15 cellular contexts compared by ENCODE assay signal in genomic region chrX:124086411-124086810, GRCh38.
DNase-seq lines count a peak whose midpoint lies in the region; TF ChIP-seq lines count a peak whose summit lies in the region.
"Had no signal": no experiment of that assay in that cellular context is flagged by ENCODE, and none has a peak within 500 bp of the region (broad histone marks: within the 10 kb centered on the region; RNA-seq: fewer than 3 reads in every experiment).

No MANE protein-coding gene starts in this region.

- TF ChIP-seq CTCF in BE2C (IDR thresholded peaks at IDR 0.05; ENCODE audit: low read depth, low read length) = no peak

- H3K36me3 ChIP-seq in BE2C = peaks cover 28% of the 10 kb centered on the region

- no peaks in the 10 kb centered on the region for H3K27me3 Mint-ChIP-seq in activated naive CD4-positive, alpha-beta T cell treated with anti-CD3 and anti-CD28 coated beads, Interleukin-2, amount 50 U/mL, for 24 hours
- H3K27me3 Mint-ChIP-seq: IgD-negative memory B cell had no signal

- H3K4me1 ChIP-seq in BE2C = no peaks in the 10 kb centered on the region
- H3K4me1 ChIP-seq: BLaER1 treated with 17β-estradiol and CSF1 and Interleukin-3, amounts not matched to agents 10 nM and 100 nM; SJSA1; tibial nerve had no signal

- peaks cover 38% of the 10 kb centered on the region for H3K4me1 Mint-ChIP-seq in activated naive CD4-positive, alpha-beta T cell treated with anti-CD3 and anti-CD28 coated beads, Interleukin-2, amount 50 U/mL, for 24 hours
- H3K4me1 Mint-ChIP-seq: IgD-negative memory B cell had no signal

- no peaks in the 10 kb centered on the region for H3K9me3 Mint-ChIP-seq in activated naive CD4-positive, alpha-beta T cell treated with anti-CD3 and anti-CD28 coated beads, Interleukin-2, amount 50 U/mL, for 24 hours
- H3K9me3 Mint-ChIP-seq: IgD-negative memory B cell had no signal

- H3K27me3 ChIP-seq in BE2C = no peaks in the 10 kb centered on the region
- H3K27me3 ChIP-seq: neutrophil, SJSA1, tibial nerve had no signal

- DNase-seq in RPMI8226 (peak; percentile 47), NCI-H82 treated with DMSO at 0.1 percent for 48 hours (lab: John Stamatoyannopoulos, UW; ENCODE audit: unreplicated experiment) (no peak), NCI-H187 treated with DMSO at 0.1 percent for 48 hours (lab: John Stamatoyannopoulos, UW) (no peak), BE2C (no peak)
- DNase-seq in activated CD4-positive, alpha-beta T cell treated with anti-CD3 and anti-CD28 coated beads for 4 hours = peak; percentile 26 to 27
- peak; percentile 35 for DNase-seq in stimulated activated CD4-positive, alpha-beta T cell treated with anti-CD3 and anti-CD28 coated beads, Interleukin-4, amount 100 ng/mL, for 24 hours
- DNase-seq: foreskin melanocyte, HCEC 1CT, NCI-H1092 had no signal

- H3K4me3 Mint-ChIP-seq in activated naive CD4-positive, alpha-beta T cell treated with anti-CD3 and anti-CD28 coated beads, Interleukin-2, amount 50 U/mL, for 24 hours = peak overlapping the region; percentile 64
- H3K4me3 Mint-ChIP-seq: IgD-negative memory B cell had no signal

- peaks cover 19% of the 10 kb centered on the region for H3K36me3 Mint-ChIP-seq in activated naive CD4-positive, alpha-beta T cell treated with anti-CD3 and anti-CD28 coated beads, Interleukin-2, amount 50 U/mL, for 24 hours
- H3K36me3 Mint-ChIP-seq: IgD-negative memory B cell had no signal

- peak overlapping the region; percentile 88 for H3K27ac Mint-ChIP-seq in activated naive CD4-positive, alpha-beta T cell treated with anti-CD3 and anti-CD28 coated beads, Interleukin-2, amount 50 U/mL, for 24 hours
- H3K27ac Mint-ChIP-seq: IgD-negative memory B cell had no signal

- no peaks in the 10 kb centered on the region for H3K9me3 ChIP-seq in BE2C
- H3K9me3 ChIP-seq: BLaER1 treated with 17β-estradiol and CSF1 and Interleukin-3, amounts not matched to agents 10 nM and 100 nM; neutrophil; SJSA1; tibial nerve had no signal

- H3K4me3 ChIP-seq in BE2C (ENCODE audit: low read depth, low read length) = no peak overlapping the region
- H3K4me3 ChIP-seq: BLaER1 treated with 17β-estradiol and CSF1 and Interleukin-3, amounts not matched to agents 10 nM and 100 nM; SJSA1; tibial nerve had no signal

Comparison
In these comparisons a context has a peak if more than half of its experiments do, and no peak if none do; other contexts are left out.
1. DNase-seq: peak in RPMI8226 (single experiment), activated CD4-positive, alpha-beta T cell treated with anti-CD3 and anti-CD28 coated beads for 4 hours (2 of 2) and stimulated activated CD4-positive, alpha-beta T cell treated with anti-CD3 and anti-CD28 coated beads, Interleukin-4, amount 100 ng/mL, for 24 hours (single experiment); none in NCI-H82 treated with DMSO at 0.1 percent for 48 hours (single experiment), NCI-H187 treated with DMSO at 0.1 percent for 48 hours (single experiment) and BE2C (single experiment).